Comparison of ENCODE assay signal across 29 cellular contexts in genomic region chr7:136942994-136943393, GRCh38.
"Had no signal": no experiment of that assay in that cellular context is flagged by ENCODE, and none has a peak within 500 bp of the region (broad histone marks: within the 10 kb centered on the region; RNA-seq: fewer than 3 reads in every experiment).

No MANE protein-coding gene starts in this region.

- H3K4me1 ChIP-seq: SJCRH30 had no signal

- H3K27me3 ChIP-seq: MG63, SJCRH30 had no signal

- H3K4me2 ChIP-seq: SK-N-SH had no signal

- H3K4me3 ChIP-seq: MG63, SJCRH30 had no signal

- ATAC-seq: activated CD4-positive, alpha-beta T cell treated with anti-CD3 and anti-CD28 coated beads for 36 hours; activated T-helper 17 cell treated with anti-CD3 and anti-CD28 coated beads, Interleukin-2, amount 50 U/mL, for 72 hours; Panc1 had no signal

- H3K9ac ChIP-seq: SK-N-SH had no signal

- DNase-seq: activated CD4-positive, alpha-beta memory T cell treated with anti-CD3 and anti-CD28 coated beads, Interleukin-2, amount 10 ng/mL, durations not matched to agents 7 days and 5 days; activated CD4-positive, alpha-beta T cell treated with anti-CD3 and anti-CD28 coated beads for 36 hours; activated CD4-positive, alpha-beta T cell treated with anti-CD3 and anti-CD28 coated beads, Interleukin-2, amount 50 U/mL, for 1 hour; activated CD4-positive, CD25-positive, alpha-beta regulatory T cell; activated gamma-delta T cell; activated naive CD4-positive, alpha-beta T cell treated with anti-CD3 and anti-CD28 coated beads for 36 hours; activated T-cell treated with anti-CD3 and anti-CD28 coated beads for 4 hours; activated T-cell treated with anti-CD3 and anti-CD28 coated beads, Interleukin-2, amount 50 U/mL, for 48 hours; amygdala; MG63; MV-4-11; NCI-H1092 treated with DMSO at 0.1 percent for 48 hours; NCI-H1417 treated with DMSO at 0.1 percent for 48 hours; NCI-H1694; NCI-H2029; NCI-H2107; NCI-H2171 treated with DMSO at 0.1 percent for 48 hours; NCI-H510A treated with DMSO at 0.1 percent for 48 hours; NCI-H69; NK-92 treated with Interleukin-12 subunit alpha and Interleukin-12 subunit beta, amount 100 ng/mL, for 24 hours; OCI-M1; Right ventricle myocardium superior; RPMI8226; SJCRH30; SK-N-SH; T-helper 1 cell had no signal

- H3K27ac ChIP-seq: SJCRH30, VCaP had no signal

- H3K36me3 ChIP-seq: MG63, SJCRH30 had no signal

- H3K9me3 ChIP-seq: MG63, SJCRH30, SK-N-SH had no signal
